Comparison of ENCODE assay signal across 8 cellular contexts in the genomic region with DNA sequence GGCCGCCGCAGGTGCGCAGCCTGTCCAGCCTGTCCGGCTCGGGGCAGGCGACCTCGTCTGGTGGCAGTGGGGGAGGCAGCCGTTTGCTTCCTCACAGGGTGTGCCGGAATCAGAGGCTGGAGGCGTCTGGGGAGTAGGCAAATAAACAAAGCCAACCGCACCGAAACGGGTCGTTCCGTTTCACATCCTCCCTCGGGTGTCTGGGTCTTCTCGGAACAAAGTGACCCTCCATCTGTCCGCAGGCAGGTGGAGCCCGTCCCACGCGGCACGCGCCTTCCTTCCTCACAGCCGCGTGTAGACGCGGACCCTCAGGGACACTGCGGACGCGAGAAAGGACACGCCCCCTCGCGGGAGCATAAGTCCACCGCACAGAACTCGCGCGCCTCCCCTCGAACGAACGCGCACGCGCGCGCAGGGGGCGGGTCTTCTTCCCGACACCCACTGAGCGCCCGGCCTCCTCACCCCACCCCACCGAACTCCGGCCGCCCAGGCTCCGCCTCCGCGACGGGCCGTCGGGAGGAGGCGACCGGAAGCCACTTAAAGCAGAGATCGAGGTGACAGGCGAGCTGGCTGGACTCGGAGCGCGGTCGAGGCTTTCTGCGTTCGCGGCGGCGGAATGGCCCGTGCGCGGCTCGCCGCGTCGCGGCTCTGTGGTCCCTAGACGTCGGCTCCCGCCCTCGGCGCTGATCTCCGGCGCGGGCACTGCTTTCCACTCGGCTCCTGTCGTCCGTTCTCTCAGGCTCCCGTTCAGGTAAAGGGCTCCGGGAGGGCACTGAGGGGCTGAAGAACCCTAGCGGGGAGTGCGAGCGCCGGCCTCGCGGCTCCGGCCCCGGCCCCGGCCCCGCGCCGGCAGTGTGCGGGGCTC. TPM values are rescaled to one million over a fixed set of nuclear protein-coding genes. Genes with fewer than 3 reads are reported as not detected.
DNase-seq lines count a peak whose midpoint lies in the region; ATAC-seq and TF ChIP-seq lines count a peak whose summit lies in the region.

A gene with protein sequence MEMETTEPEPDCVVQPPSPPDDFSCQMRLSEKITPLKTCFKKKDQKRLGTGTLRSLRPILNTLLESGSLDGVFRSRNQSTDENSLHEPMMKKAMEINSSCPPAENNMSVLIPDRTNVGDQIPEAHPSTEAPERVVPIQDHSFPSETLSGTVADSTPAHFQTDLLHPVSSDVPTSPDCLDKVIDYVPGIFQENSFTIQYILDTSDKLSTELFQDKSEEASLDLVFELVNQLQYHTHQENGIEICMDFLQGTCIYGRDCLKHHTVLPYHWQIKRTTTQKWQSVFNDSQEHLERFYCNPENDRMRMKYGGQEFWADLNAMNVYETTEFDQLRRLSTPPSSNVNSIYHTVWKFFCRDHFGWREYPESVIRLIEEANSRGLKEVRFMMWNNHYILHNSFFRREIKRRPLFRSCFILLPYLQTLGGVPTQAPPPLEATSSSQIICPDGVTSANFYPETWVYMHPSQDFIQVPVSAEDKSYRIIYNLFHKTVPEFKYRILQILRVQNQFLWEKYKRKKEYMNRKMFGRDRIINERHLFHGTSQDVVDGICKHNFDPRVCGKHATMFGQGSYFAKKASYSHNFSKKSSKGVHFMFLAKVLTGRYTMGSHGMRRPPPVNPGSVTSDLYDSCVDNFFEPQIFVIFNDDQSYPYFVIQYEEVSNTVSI (plus strand): TSS at position 545 of the 865 bp plus-strand sequence. CDS start 3,108 bp downstream, outside the sequence.

- H3K36me3 ChIP-seq in BLaER1 (peaks cover 18% of the 10 kb centered on the region), colonic mucosa (no peaks in the 10 kb centered on the region)

- H3K4me3 ChIP-seq in BLaER1 = peak within 1 kb of the TSS; percentile 81
- H3K4me3 ChIP-seq in colonic mucosa = peak within 1 kb of the TSS; percentile 90

- peaks cover 40% of the 10 kb centered on the region for H4K20me1 ChIP-seq in BLaER1

- no peaks in the 10 kb centered on the region for H3K27me3 ChIP-seq in BLaER1
- no peaks in the 10 kb centered on the region for H3K27me3 ChIP-seq in colonic mucosa
- no peaks in the 10 kb centered on the region for H3K27me3 ChIP-seq in layer of hippocampus (ENCODE audit: control insufficient read depth, insufficient read depth, low read length)

- DNase-seq in GM19240 (ENCODE audit: insufficient read length, low spot score) = peak; percentile 51
- DNase-seq in NCI-H524 treated with DMSO at 0.1 percent for 48 hours (lab: John Stamatoyannopoulos, UW) = peak; percentile 93
- DNase-seq in activated CD4-positive, alpha-beta T cell treated with anti-CD3 and anti-CD28 coated beads for 48 hours = peak; percentile 99
- DNase-seq in colonic mucosa = peak; percentile 100
- peak; percentile 97 to 98 for DNase-seq in stimulated activated CD4-positive, alpha-beta T cell treated with anti-CD3 and anti-CD28 coated beads, Interleukin-1b, Interleukin-23, amount 100 ng/mL, for 4 hours (ENCODE audit: low read depth in 2 of 2)

- intact Hi-C loops in colonic mucosa (cut with DNase I) = loop anchor here (2.0 to 5.0 kb wide), 3 partner anchors 153 to 463 kb away; partner anchors contain the start of gene LEKR1

- H3K27ac ChIP-seq in BLaER1 (peak within 1 kb of the TSS; percentile 79), colonic mucosa (peak within 1 kb of the TSS; percentile 99), layer of hippocampus (ENCODE audit: low read depth, low read length) (peak within 1 kb of the TSS; percentile 86)

- peak within 1 kb of the TSS; percentile 91 for H3K4me2 ChIP-seq in BLaER1

- H3K9me3 ChIP-seq in BLaER1 = no peaks in the 10 kb centered on the region
- H3K9me3 ChIP-seq in colonic mucosa = no peaks in the 10 kb centered on the region

- peak; percentile 82 for ATAC-seq in HG03460 (IDR thresholded peaks at IDR 0.05; ENCODE audit: unreplicated experiment)

- H3K4me1 ChIP-seq in BLaER1 (peaks cover 22% of the 10 kb centered on the region), colonic mucosa (peaks cover 9% of the 10 kb centered on the region)

- H3K9ac ChIP-seq in BLaER1 = peak within 1 kb of the TSS; percentile 86
- H3K9ac ChIP-seq in colonic mucosa (ENCODE audit: low read depth in 2 of 2, low read length in 2 of 2) = peak within 1 kb of the TSS; percentile 92 to 94

- TF ChIP-seq CTCF in colonic mucosa (IDR thresholded peaks at IDR 0.05) = peak; percentile 85

RNA-seq across cellular contexts. Expression of the gene that starts here (rescaled TPM):
- total RNA-seq in colonic mucosa = 10 to 100 TPM; 15.2 to 30.2 TPM

Comparison
In these comparisons a context has a peak if more than half of its experiments do, and no peak if none do; other contexts are left out.
1. Peak in every context shown above with its lines: DNase-seq, ATAC-seq, H3K4me3 ChIP-seq and H3K27ac ChIP-seq.